ENCODE assay signal across 17 cellular contexts in the genomic region with DNA sequence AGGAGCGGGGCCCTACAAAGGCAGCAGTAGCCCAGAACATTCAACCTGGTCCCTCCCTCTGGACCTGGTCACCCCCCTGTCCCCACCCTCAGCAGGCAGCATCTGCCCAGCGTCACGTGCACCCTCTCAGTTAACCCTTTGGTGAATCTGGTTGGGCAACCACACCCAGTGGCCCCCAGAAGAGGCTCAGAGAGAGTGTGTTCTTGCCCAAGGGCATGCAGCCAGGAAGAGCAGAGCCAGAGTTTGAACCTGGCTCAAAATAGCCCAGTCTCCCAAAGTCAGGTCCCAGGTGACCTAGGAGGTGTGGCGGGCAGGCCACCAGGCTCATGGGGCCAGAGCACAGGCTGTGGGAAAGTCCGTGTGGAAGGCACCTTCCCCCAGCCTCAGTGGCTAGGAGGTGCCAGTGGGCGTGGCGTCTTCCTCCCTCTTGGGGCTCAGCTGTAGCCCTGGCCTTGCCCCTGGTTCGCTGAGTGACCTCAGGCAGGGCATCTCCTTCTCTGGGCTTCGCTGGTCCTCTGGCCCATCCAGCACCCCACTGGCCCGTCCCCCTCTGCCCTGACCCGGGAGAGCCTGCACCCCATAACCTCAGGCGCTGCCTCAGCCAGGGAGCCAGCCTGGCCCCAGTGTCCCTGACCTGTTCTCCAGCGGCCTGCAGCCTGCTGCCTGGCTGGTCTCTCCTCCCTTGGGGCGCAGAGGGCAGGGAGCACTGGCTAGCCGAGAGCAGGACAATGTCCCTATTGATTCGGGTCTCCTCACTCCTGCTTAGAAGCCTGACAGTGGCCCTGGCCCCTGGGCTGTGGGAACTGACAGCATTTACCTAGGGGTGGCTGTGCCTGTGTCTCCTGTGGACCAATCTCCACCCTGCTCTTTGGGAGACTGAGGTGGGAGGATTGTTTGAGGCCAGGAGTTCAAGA. TPM values are rescaled to one million over a fixed set of nuclear protein-coding genes. Genes with fewer than 3 reads are reported as not detected.
DNase-seq lines count a peak whose midpoint lies in the region; ATAC-seq, FAIRE-seq and TF ChIP-seq lines count a peak whose summit lies in the region.
"Had no signal": no experiment of that assay in that cellular context is flagged by ENCODE, and none has a peak within 500 bp of the region (broad histone marks: within the 10 kb centered on the region; RNA-seq: fewer than 3 reads in every experiment).

No MANE protein-coding gene starts in this region.

- H3K9me3 ChIP-seq in GM23248 (ENCODE audit: low read depth): no peaks in the 10 kb centered on the region
- no peaks in the 10 kb centered on the region for H3K9me3 ChIP-seq in PC-9 (ENCODE audit: insufficient read depth, low read depth)
- no peaks in the 10 kb centered on the region for H3K9me3 ChIP-seq in hepatocyte (ENCODE audit: low read depth)
- H3K9me3 ChIP-seq in pancreas: no peaks in the 10 kb centered on the region
- no peaks in the 10 kb centered on the region for H3K9me3 ChIP-seq in Peyer's patch

- POLR2A ChIA-PET in PC-9 (lab: Charles Lee; ENCODE audit: unreplicated experiment): interaction anchor here (0.6 kb wide), 1 partner anchor 154 kb away, joined by 13 read pairs; no protein-coding TSS in a partner anchor

- FAIRE-seq in pancreas (lab: Jason Lieb, UNC): no peak
- FAIRE-seq: endometrium, islet of Langerhans had no signal

- ATAC-seq in pancreas (no peak), HG03135 (IDR thresholded peaks at IDR 0.05; ENCODE audit: unreplicated experiment) (no peak)
- ATAC-seq: naive thymus-derived CD8-positive, alpha-beta T cell; stimulated activated memory B cell treated with anti-CD40 and anti-IgM and Interleukin-4, amounts not matched to agents 10 μg/mL and 1 μg/mL and 100 μg/mL, for 72 hours had no signal

- peak overlapping the region; percentile 3; the same call in 1 of the 2 replicates for H3K9ac ChIP-seq in GM23248

- no peak overlapping the region for H3K4me2 ChIP-seq in GM23248 (ENCODE audit: unreplicated experiment)
- H3K4me2 ChIP-seq in PC-9: peak overlapping the region; percentile 37
- H3K4me2 ChIP-seq in hepatocyte: no peak overlapping the region

- TF ChIP-seq POLR2A in Peyer's patch (IDR thresholded peaks at IDR 0.05): no peak

- intact Hi-C loops in PC-9 (cut with micrococcal nuclease; ENCODE audit: unreplicated experiment) (loop anchor here (1.0 to 10.0 kb wide), 2 partner anchors 13 to 172 kb away; partner anchors contain the start of gene UNC93B1), pancreas (cut with DNase I) (no loop called here)

- 63 to 68% methylated on average over 15 of the region's 16 CpGs for WGBS in GM23248 (ENCODE audit: low coverage in 1 of 2, low lambda C conversion rate in 2 of 2, missing lambda C conversion rate in 2 of 2), 2 experiments
- WGBS in hepatocyte (ENCODE audit: low lambda C conversion rate, missing lambda C conversion rate): 74% methylated on average over 16 of the region's 16 CpGs
- WGBS in pancreas, 2 donors: 63 to 64% methylated on average over 16 of the region's 16 CpGs

- H3F3A ChIP-seq in GM23248 (ENCODE audit: insufficient read depth) (peaks cover 4% of the 10 kb centered on the region), PC-9 (ENCODE audit: insufficient read depth, low read depth) (peaks cover 43% of the 10 kb centered on the region)

- peaks cover 14% of the 10 kb centered on the region for H3K79me2 ChIP-seq in GM23248 (ENCODE audit: insufficient read depth)
- peaks cover 13% of the 10 kb centered on the region; the same call in 1 of the 2 replicates for H3K79me2 ChIP-seq in PC-9 (ENCODE audit: low read depth)
- H3K79me2 ChIP-seq in hepatocyte: no peaks in the 10 kb centered on the region

- CTCF ChIA-PET in PC-9 (lab: Charles Lee): interaction anchor here (0.5 kb wide), 1 partner anchor 11 kb away, joined by 4 read pairs; no protein-coding TSS in a partner anchor

- H3K9me2 ChIP-seq in GM23248 (ENCODE audit: insufficient read depth): no peaks in the 10 kb centered on the region
- no peaks in the 10 kb centered on the region for H3K9me2 ChIP-seq in PC-9 (ENCODE audit: insufficient read depth)
- no peaks in the 10 kb centered on the region for H3K9me2 ChIP-seq in hepatocyte (replicated peaks; ENCODE audit: insufficient read depth)

- no peaks in the 10 kb centered on the region for H3K27me3 ChIP-seq in GM23248 (replicated peaks; ENCODE audit: insufficient read depth)
- H3K27me3 ChIP-seq in PC-9 (ENCODE audit: insufficient read depth, low read depth): no peaks in the 10 kb centered on the region
- H3K27me3 ChIP-seq in hepatocyte: no peaks in the 10 kb centered on the region
- H3K27me3 ChIP-seq in pancreas: no peaks in the 10 kb centered on the region
- no peaks in the 10 kb centered on the region for H3K27me3 ChIP-seq in Peyer's patch

- H3K36me3 ChIP-seq in GM23248 (ENCODE audit: low read depth): no peaks in the 10 kb centered on the region; the same call in 1 of the 2 replicates
- no peaks in the 10 kb centered on the region for H3K36me3 ChIP-seq in PC-9 (ENCODE audit: low read depth)
- no peaks in the 10 kb centered on the region for H3K36me3 ChIP-seq in hepatocyte (replicated peaks; ENCODE audit: insufficient read depth, low read depth)
- H3K36me3 ChIP-seq in pancreas: no peaks in the 10 kb centered on the region
- H3K36me3 ChIP-seq in Peyer's patch: peaks cover 0 to under 1% (median 0%) of the 10 kb centered on the region in 3 donors
- H3K36me3 ChIP-seq: WERI-Rb-1 had no signal

- H2AFZ ChIP-seq in GM23248 (no peak overlapping the region), PC-9 (no peak overlapping the region), hepatocyte (no peak overlapping the region)

- H4K20me1 ChIP-seq in GM23248 (ENCODE audit: insufficient read depth): no peaks in the 10 kb centered on the region
- no peaks in the 10 kb centered on the region for H4K20me1 ChIP-seq in PC-9 (ENCODE audit: insufficient read depth)
- H4K20me1 ChIP-seq in hepatocyte (ENCODE audit: insufficient read depth, poor library complexity, severe bottlenecking): no peaks in the 10 kb centered on the region

- DNase-seq in GM23248 (no peak), PC-9 (peak; percentile 58 to 86), hepatocyte (ENCODE audit: low spot score) (peak; percentile 44), pancreas (peak in 3 of 6 donors; percentile 17 to 69 (median 40)), occipital lobe (lab: John Stamatoyannopoulos, UW) (no peak), Peyer's patch (no peak)
- no peak for DNase-seq in activated CD4-positive, CD25-positive, alpha-beta regulatory T cell treated with anti-CD3 and anti-CD28 coated beads, Interleukin-2, amount 50 U/mL, for 72 hours
- DNase-seq: activated CD8-positive, alpha-beta memory T cell treated with anti-CD3 and anti-CD28 coated beads, Interleukin-2, amount 50 U/mL, for 48 hours; GDM1; naive thymus-derived CD8-positive, alpha-beta T cell; NCI-H2081 treated with DMSO at 0.1 percent for 48 hours; WERI-Rb-1 had no signal

- in situ Hi-C loops in GM23248 (cut with MboI): no loop called here

- H3K27ac ChIP-seq in GM23248 (no peak overlapping the region), PC-9 (peak overlapping the region; percentile 30), hepatocyte (no peak overlapping the region), pancreas (peak overlapping the region in 3 of 4 donors; percentile 1 to 24 (median 22)), Peyer's patch (peak overlapping the region in 1 of 4 donors; percentile 9)
- H3K27ac ChIP-seq: HL-60, WERI-Rb-1 had no signal

- no peak overlapping the region for H3K4me3 ChIP-seq in GM23248
- H3K4me3 ChIP-seq in PC-9: no peak overlapping the region
- H3K4me3 ChIP-seq in hepatocyte: no peak overlapping the region
- no peak overlapping the region for H3K4me3 ChIP-seq in pancreas
- no peak overlapping the region for H3K4me3 ChIP-seq in Peyer's patch

- H3K4me1 ChIP-seq in GM23248 (ENCODE audit: insufficient read depth) (peaks cover 32% of the 10 kb centered on the region), PC-9 (replicated peaks; ENCODE audit: insufficient read depth) (peaks cover 78% of the 10 kb centered on the region), hepatocyte (ENCODE audit: insufficient read depth) (peaks cover 32% of the 10 kb centered on the region), pancreas (no peaks in the 10 kb centered on the region), Peyer's patch (peaks cover 0 to 29% (median 1%) of the 10 kb centered on the region in 4 donors)

- BruUV-seq in PC-9 (replicated peaks; lab: Mats Ljungman, UMichigan): no TSS peak

- TF ChIP-seq CTCF in PC-9 (conservative IDR thresholded peaks at IDR 0.05): no peak
- TF ChIP-seq CTCF in hepatocyte (IDR thresholded peaks at IDR 0.05; ENCODE audit: poor library complexity): no peak
- TF ChIP-seq CTCF in pancreas (IDR thresholded peaks at IDR 0.05): no peak
- TF ChIP-seq CTCF in Peyer's patch (IDR thresholded peaks at IDR 0.05): no peak

RNA-seq across cellular contexts. Expression of gene ALDH3B1, which starts 7.0 kb away (rescaled TPM):
- total RNA-seq in GM23248 (2014; rRNA removed; shearing (Covaris generic)): 63.9 and 70.7 TPM in 2 replicates
- polyA plus RNA-seq in GM23248 (2016; fragmentation: Nextera tagmentation; extraction: Ambion mirVana): 42.7 and 43.4 TPM in 2 replicates
- 98.1 and 104 TPM in 2 replicates for total RNA-seq in PC-9 (2021)
- 11.7 and 15.4 TPM in 2 replicates for total RNA-seq in hepatocyte
- polyA plus RNA-seq in hepatocyte: 15.7 and 16.9 TPM in 2 replicates
- 10 to 100 TPM in 2 of 6 donors, 1 to 10 TPM in 4; 3.2 to 13.7 (median 8.0) TPM for total RNA-seq in pancreas
- 1 to 10 TPM; 6.4 to 9.5 TPM for polyA plus RNA-seq in pancreas
- 0.94 TPM for total RNA-seq in occipital lobe
- total RNA-seq in Peyer's patch: 10 to 100 TPM; 14.9 to 53.5 (median 37.0) TPM

RNA-seq across cellular contexts. Expression of gene UNC93B1, which starts 13.3 kb away (rescaled TPM):
- 37.7 and 41.1 TPM in 2 replicates for total RNA-seq in GM23248 (2014; rRNA removed; shearing (Covaris generic))
- polyA plus RNA-seq in GM23248 (2016; fragmentation: Nextera tagmentation; extraction: Ambion mirVana) (20.9 and 24.6 TPM in 2 replicates), hepatocyte (38.0 and 42.9 TPM in 2 replicates), pancreas (10 to 100 TPM; 26.3 to 36.5 TPM)
- total RNA-seq in PC-9 (2021) (75.5 and 94.4 TPM in 2 replicates), hepatocyte (22.6 and 23.5 TPM in 2 replicates), pancreas (10 to 100 TPM; 13.0 to 28.5 (median 16.6) TPM), occipital lobe (4.1 TPM), Peyer's patch (100 to 1,000 TPM in 1 of 4 donors, 10 to 100 TPM in 3; 68.7 to 154 (median 91.6) TPM)

RNA-seq across cellular contexts. Expression of gene NDUFS8, which starts 13.3 kb away (rescaled TPM):
- 114 and 117 TPM in 2 replicates for total RNA-seq in GM23248 (2014; rRNA removed; shearing (Covaris generic))
- polyA plus RNA-seq in GM23248 (2016; fragmentation: Nextera tagmentation; extraction: Ambion mirVana): 219 and 230 TPM in 2 replicates
- total RNA-seq in PC-9 (2021): 270 and 275 TPM in 2 replicates
- 100 and 111 TPM in 2 replicates for total RNA-seq in hepatocyte
- 286 and 287 TPM in 2 replicates for polyA plus RNA-seq in hepatocyte
- 10 to 100 TPM; 43.6 to 70.5 (median 59.0) TPM for total RNA-seq in pancreas
- polyA plus RNA-seq in pancreas: 100 to 1,000 TPM; 116 to 121 TPM
- 42.3 TPM for total RNA-seq in occipital lobe
- 100 to 1,000 TPM; 153 to 195 (median 162) TPM for total RNA-seq in Peyer's patch

RNA-seq across cellular contexts. Expression of gene TCIRG1, which starts 21.7 kb away (rescaled TPM):
- 118 and 146 TPM in 2 replicates for total RNA-seq in GM23248 (2014; rRNA removed; shearing (Covaris generic))
- polyA plus RNA-seq in GM23248 (2016; fragmentation: Nextera tagmentation; extraction: Ambion mirVana) (65.8 and 75.9 TPM in 2 replicates), hepatocyte (125 and 199 TPM in 2 replicates), pancreas (1,000 to 10,000 TPM in 1 of 2 donors, 100 to 1,000 TPM in 1; 550 to 1,036 TPM)
- total RNA-seq in PC-9 (2021) (125 and 175 TPM in 2 replicates), hepatocyte (61.0 and 77.4 TPM in 2 replicates), pancreas (100 to 1,000 TPM; 166 to 287 (median 201) TPM), occipital lobe (3.1 TPM), Peyer's patch (100 to 1,000 TPM; 239 to 586 (median 464) TPM)

Comparison
In these comparisons a context has a peak if more than half of its experiments do, and no peak if none do; other contexts are left out.
1. DNase-seq: peak in PC-9 (2 of 2) and hepatocyte (single experiment); none in GM23248 (single experiment), activated CD4-positive, CD25-positive, alpha-beta regulatory T cell treated with anti-CD3 and anti-CD28 coated beads, Interleukin-2, amount 50 U/mL, for 72 hours (single experiment), occipital lobe (single experiment) and Peyer's patch (0 of 3).
2. H3K27ac ChIP-seq: peak in PC-9 (single experiment) and pancreas (3 of 4); none in GM23248 (single experiment) and hepatocyte (single experiment).